Comparison of ENCODE assay signal across 23 cellular contexts in genomic region chr2:235536711-235537110, GRCh38. TPM values are rescaled to one million over a fixed set of nuclear protein-coding genes. Genes with fewer than 3 reads are reported as not detected.
DNase-seq lines count a peak whose midpoint lies in the region; ATAC-seq, FAIRE-seq and TF ChIP-seq lines count a peak whose summit lies in the region.
"Had no signal": no experiment of that assay in that cellular context is flagged by ENCODE, and none has a peak within 500 bp of the region (broad histone marks: within the 10 kb centered on the region; RNA-seq: fewer than 3 reads in every experiment).

No MANE protein-coding gene starts in this region.

- H4K91ac ChIP-seq in H1 (replicated peaks; ENCODE audit: insufficient read length, low read length): no peak overlapping the region

- H3K18ac ChIP-seq in H1 (ENCODE audit: extremely low read depth, low read length): no peak overlapping the region

- H3K56ac ChIP-seq in H1 (replicated peaks; ENCODE audit: insufficient read length, low read depth, low read length): no peak overlapping the region

- H2BK15ac ChIP-seq in H1 (ENCODE audit: low read length): no peak overlapping the region

- intact Hi-C loops in mucosa of descending colon (cut with DNase I, micrococcal nuclease): no loop called here
- intact Hi-C loops in sciatic nerve (cut with DNase I): no loop called here

- H2BK120ac ChIP-seq in H1 (replicated peaks; ENCODE audit: low read depth, low read length): no peak overlapping the region

- no peak for TF ChIP-seq CTCF in VCaP (conservative IDR thresholded peaks at IDR 0.05)
- no peak for TF ChIP-seq CTCF in H1 (IDR thresholded peaks at IDR 0.05; ENCODE audit: control extremely low read depth in 1 of 3, insufficient read depth in 1 of 3, low read depth in 1 of 3, low read length in 3 of 3)
- TF ChIP-seq CTCF in mucosa of descending colon (IDR thresholded peaks at IDR 0.05): no peak

- no peaks in the 10 kb centered on the region for H3K27me3 ChIP-seq in H1 (replicated peaks in 1 of 4; ENCODE audit: control insufficient read depth in 3 of 4, extremely low read depth in 1 of 4, insufficient read depth in 3 of 4, low read length in 3 of 4)

- H3K36me3 ChIP-seq in H1 (ENCODE audit: control insufficient read depth in 2 of 4, insufficient read depth in 4 of 4, low read length in 3 of 4) (no peaks in the 10 kb centered on the region), mucosa of descending colon (ENCODE audit: low read depth) (no peaks in the 10 kb centered on the region)
- H3K36me3 ChIP-seq: BLaER1 treated with 17β-estradiol and CSF1 and Interleukin-3, amounts not matched to agents 10 nM and 100 nM had no signal

- POLR2A ChIA-PET in H1 (lab: Charles Lee; ENCODE audit: partially characterized antibody): interaction anchor here (0.6 kb wide), 1 partner anchor 406 kb away, joined by 3 read pairs; no protein-coding TSS in a partner anchor

- no peak overlapping the region for H3K9ac ChIP-seq in H1 (replicated peaks in 1 of 4; ENCODE audit: extremely low read depth in 1 of 4, low read depth in 3 of 4, low read length in 3 of 4)
- H3K9ac ChIP-seq: BLaER1 treated with 17β-estradiol and CSF1 and Interleukin-3, amounts not matched to agents 10 nM and 100 nM had no signal

- H3K9me3 ChIP-seq in H1 (ENCODE audit: insufficient read depth in 2 of 2, low read depth in 1 of 2, low read length in 1 of 2) (no peaks in the 10 kb centered on the region), mucosa of descending colon (no peaks in the 10 kb centered on the region)
- H3K9me3 ChIP-seq: BLaER1 treated with 17β-estradiol and CSF1 and Interleukin-3, amounts not matched to agents 10 nM and 100 nM had no signal

- peaks cover 0 to 9% (median 2%) of the 10 kb centered on the region in 4 experiments; a peak in 4 of 7 replicates for H3K4me1 ChIP-seq in H1 (replicated peaks in 1 of 4; ENCODE audit: control insufficient read depth in 3 of 4, insufficient read depth in 4 of 4, low read length in 3 of 4)
- H3K4me1 ChIP-seq in mucosa of descending colon (ENCODE audit: low read depth): peaks cover 34% of the 10 kb centered on the region

- WGBS in H1 (ENCODE audit: extremely low coverage in 1 of 2, insufficient coverage in 1 of 2, insufficient read length in 1 of 2, insufficient replicate concordance in 2 of 2, low coverage in 1 of 2, low lambda C conversion rate in 2 of 2, missing lambda C conversion rate in 1 of 2), 2 experiments: 89% methylated on average over 11 of the region's 11 CpGs; no CpG with 5 or more reads in 1 of the 2 experiments

- no peak overlapping the region; the same call in 1 of the 2 replicates for H4K8ac ChIP-seq in H1 (ENCODE audit: extremely low read depth, insufficient read depth, low read length)

- H3K4me3 ChIP-seq in H1 (ENCODE audit: extremely low read depth in 1 of 4, insufficient read depth in 2 of 4, low read depth in 3 of 4, low read length in 4 of 4): no peak overlapping the region
- no peak overlapping the region for H3K4me3 ChIP-seq in mucosa of descending colon
- H3K4me3 ChIP-seq: BLaER1 treated with 17β-estradiol and CSF1 and Interleukin-3, amounts not matched to agents 10 nM and 100 nM; K562; SK-N-MC had no signal

- peaks cover 9% of the 10 kb centered on the region in 2 experiments for H4K20me1 ChIP-seq in H1 (replicated peaks in 1 of 2; ENCODE audit: control insufficient read depth in 1 of 2, insufficient read depth in 2 of 2, low read length in 2 of 2)

- no peak for TF ChIP-seq RAD21 in H1 (IDR thresholded peaks at IDR 0.05 in 1 of 2, conservative IDR thresholded peaks at IDR 0.05 in 1 of 2; ENCODE audit: low read depth in 2 of 2, low read length in 2 of 2)

- H3K4ac ChIP-seq in H1 (replicated peaks; ENCODE audit: insufficient read length, low read depth, low read length): no peak overlapping the region

- CTCF ChIA-PET in H1 (lab: Charles Lee; ENCODE audit: partially characterized antibody): interaction anchor here (0.9 to 3.2 kb wide), 5 partner anchors 11 to 229 kb away, joined by 3 to 11 read pairs (median 3); no protein-coding TSS in a partner anchor

- TF ChIP-seq EP300 in H1 (IDR thresholded peaks at IDR 0.05; ENCODE audit: borderline replicate concordance in 1 of 2, low read depth in 2 of 2, low read length in 2 of 2): no peak

- FAIRE-seq in H1 (lab: Jason Lieb, UNC) (no peak), GM12892 (lab: Jason Lieb, UNC) (no peak)
- FAIRE-seq: D721Med, K562 had no signal

- no peak overlapping the region for H2BK12ac ChIP-seq in H1 (ENCODE audit: low read depth, low read length)

- peak overlapping the region; percentile 92; the same call in 1 of the 2 replicates for H3K27ac ChIP-seq in VCaP
- no peak overlapping the region for H3K27ac ChIP-seq in H1 (ENCODE audit: low read depth, low read length)
- H3K27ac ChIP-seq: SK-N-MC had no signal

- TF ChIP-seq POLR2A in H1 (IDR thresholded peaks at IDR 0.05; ENCODE audit: control extremely low read depth in 1 of 2, low read depth in 2 of 2, low read length in 2 of 2): no peak
- TF ChIP-seq POLR2A in GM12892 (IDR thresholded peaks at IDR 0.05; ENCODE audit: low read depth, low read length): no peak

- H3K79me1 ChIP-seq in H1 (ENCODE audit: low read depth, low read length): peaks cover 20% of the 10 kb centered on the region

- no peaks in the 10 kb centered on the region for H3K23me2 ChIP-seq in H1 (ENCODE audit: low read depth, low read length)

- no peak overlapping the region for H3K23ac ChIP-seq in H1 (ENCODE audit: insufficient read length)

- DNase-seq in H1 (ENCODE audit: low read depth in 1 of 2, low spot score in 2 of 2) (no peak), mucosa of descending colon (peak in 2 of 3 donors; percentile 8 to 18), sciatic nerve (ENCODE audit: low spot score) (peak; percentile 38), dermis blood vessel endothelial cell (no peak), globus pallidus (ENCODE audit: low spot score) (no peak), GM12892 (ENCODE audit: insufficient read length) (no peak)
- DNase-seq: CD8-positive, alpha-beta T cell; DMS79; HCEC 1CT; NCI-H1105; NCI-H1694; NCI-H2081 treated with DMSO at 0.1 percent for 48 hours; NCI-H446 treated with DMSO at 0.1 percent for 48 hours; NCI-H69; NK-92 treated with Interleukin-12 subunit alpha and Interleukin-12 subunit beta, amount 100 ng/mL, for 24 hours; SHP77 had no signal

- H3K79me2 ChIP-seq in H1 (ENCODE audit: control insufficient read depth in 1 of 2, insufficient read depth in 2 of 2, low read length in 2 of 2): peaks cover 0 to 89% of the 10 kb centered on the region in 2 experiments; a peak in 2 of 4 replicates

- no peak overlapping the region for H4K5ac ChIP-seq in H1 (ENCODE audit: insufficient read length, low read depth, low read length)

- no peak overlapping the region for H3K4me2 ChIP-seq in H1 (ENCODE audit: insufficient read depth in 1 of 2, low read depth in 2 of 2, low read length in 2 of 2)

- H2AK5ac ChIP-seq in H1 (ENCODE audit: low read depth, low read length): no peak overlapping the region

- ATAC-seq in mucosa of descending colon (no peak), sciatic nerve (no peak), HG03520 (IDR thresholded peaks at IDR 0.05; ENCODE audit: unreplicated experiment) (no peak)
- ATAC-seq: CD8-positive, alpha-beta T cell; K562 had no signal

- H2AFZ ChIP-seq in H1 (ENCODE audit: low read length): no peak overlapping the region

- no peak overlapping the region for H2BK20ac ChIP-seq in H1 (ENCODE audit: low read length)

- peak overlapping the region; percentile 7; the same call in 1 of the 2 replicates for H2BK5ac ChIP-seq in H1 (ENCODE audit: low read depth, low read length)

- no peak overlapping the region for H3K14ac ChIP-seq in H1 (ENCODE audit: insufficient read length)

TF ChIP-seq in H1, 55 proteins besides CTCF, POLR2A, EP300 and RAD21 (continues in another document):
- TF ChIP-seq CBX5 (IDR thresholded peaks at IDR 0.05; ENCODE audit: low read depth, low read length) (no peak), SAP30 (IDR thresholded peaks at IDR 0.05; ENCODE audit: insufficient read depth, insufficient replicate concordance, low read length) (no peak), SUZ12 (IDR thresholded peaks at IDR 0.05; ENCODE audit: low read length) (no peak), HDAC6 (IDR thresholded peaks at IDR 0.05; ENCODE audit: low read depth, low read length) (no peak), ASH2L (IDR thresholded peaks at IDR 0.05; ENCODE audit: low read length) (no peak), SIN3A (conservative IDR thresholded peaks at IDR 0.05 in 1 of 2, IDR thresholded peaks at IDR 0.05 in 1 of 2; ENCODE audit: low read depth in 1 of 2, low read length in 2 of 2) (no peak), CBX8 (IDR thresholded peaks at IDR 0.05; ENCODE audit: borderline replicate concordance, low read depth, low read length) (no peak)

RNA-seq across cellular contexts. Expression of gene AGAP1, which starts 42.9 kb away (rescaled TPM):
- 39.4 and 40.5 TPM in 2 replicates for total RNA-seq in H1 (2021; fragmentation: NEBNext Ultra II Directional; extraction: Animal tissue kit (Norgen Biotek cat#: 25700))
- 18.1 and 19.4 TPM in 2 replicates for polyA plus RNA-seq in H1 (2011; rRNA removed)
- 16.7 TPM for polyA plus RNA-seq in H1 (2011; cell fraction: cytosol; rRNA removed)
- 35.0 TPM for polyA plus RNA-seq in H1 (2011; cell fraction: nucleus; rRNA removed)
- 14.0 to 20.9 TPM (median 18.1 TPM) in 4 replicates for polyA plus RNA-seq in H1 (2012, experiment 1 of 2)
- 7.8 TPM for polyA plus RNA-seq in H1 (2012, experiment 2 of 2)
- 15.0 TPM for polyA plus RNA-seq in H1 (2013, experiment 1 of 2)
- 14.7 TPM for polyA plus RNA-seq in H1 (2013, experiment 2 of 2)
- 84.6 and 95.9 TPM in 2 replicates for polyA minus RNA-seq in H1 (2011; rRNA and poly(A)+ RNA removed)
- polyA minus RNA-seq in H1 (2011; cell fraction: cytosol; rRNA and poly(A)+ RNA removed): 24.8 TPM
- polyA minus RNA-seq in H1 (2011; cell fraction: nucleus; rRNA and poly(A)+ RNA removed): 90.8 TPM
- 100 to 1,000 TPM in 1 of 3 donors, 10 to 100 TPM in 2; 68.1 to 112 (median 88.9) TPM for total RNA-seq in mucosa of descending colon
- 62.9 TPM for total RNA-seq in sciatic nerve
- total RNA-seq in dermis blood vessel endothelial cell: 9.0 and 10.2 TPM in 2 replicates
- not detected for polyA plus RNA-seq in GM12892 (2012; ENCODE audit: missing spikeins)
- total RNA-seq: OCI-LY7 had no signal

Comparison
In these comparisons a context has a peak if more than half of its experiments do, and no peak if none do; other contexts are left out.
1. DNase-seq: peak in mucosa of descending colon (2 of 3) and sciatic nerve (single experiment); none in H1 (0 of 2), dermis blood vessel endothelial cell (single experiment), globus pallidus (single experiment) and GM12892 (single experiment).